ENCODE assay signal across 8 cellular contexts in the genomic region with DNA sequence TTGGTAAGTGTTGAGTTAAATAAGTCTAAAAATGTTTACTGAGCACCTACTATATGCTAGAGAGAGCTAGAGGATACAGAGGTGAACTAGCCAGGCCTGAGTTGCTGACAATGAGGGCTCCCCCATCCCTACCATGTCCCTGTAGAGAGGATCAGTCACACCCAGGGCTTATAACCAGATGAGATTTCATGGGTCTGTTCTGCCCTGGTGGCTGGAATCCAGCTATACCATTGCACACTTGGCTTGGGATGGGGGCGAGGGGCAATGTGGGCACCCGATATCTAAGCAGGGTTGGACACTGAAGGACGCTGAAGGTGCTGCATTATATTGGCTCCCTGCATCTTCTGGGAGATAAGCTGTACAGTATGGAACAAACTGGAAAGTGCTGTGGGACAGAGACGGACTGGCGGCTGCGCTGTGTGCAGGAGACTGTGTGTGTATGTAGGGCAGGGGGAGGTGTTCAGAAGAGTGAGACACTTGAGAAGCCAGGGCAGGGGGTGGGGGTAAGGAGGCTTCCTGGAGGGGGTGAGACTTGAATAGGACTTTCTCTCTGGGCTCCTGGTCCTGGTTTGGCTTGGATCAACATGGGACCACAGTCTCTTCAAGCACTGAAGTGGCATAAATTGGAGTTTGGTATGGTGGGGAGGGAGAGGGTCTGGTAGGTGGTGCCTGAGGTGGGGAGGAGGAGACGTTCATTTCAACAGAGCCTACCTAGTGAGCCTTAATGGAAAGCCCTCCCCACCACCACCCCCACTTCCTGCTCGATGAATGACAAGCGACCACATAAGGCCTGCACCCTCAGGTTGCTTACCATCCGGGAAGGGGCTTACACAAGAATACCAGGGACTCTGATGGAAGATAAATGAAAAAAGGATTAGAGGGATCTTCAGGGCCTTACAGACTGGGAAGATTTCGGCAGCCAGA. TPM values are rescaled to one million over a fixed set of nuclear protein-coding genes. Genes with fewer than 3 reads are reported as not detected.
DNase-seq lines count a peak whose midpoint lies in the region; ATAC-seq and TF ChIP-seq lines count a peak whose summit lies in the region.

No MANE protein-coding gene starts in this region.

- no peak for TF ChIP-seq EP300 in suprapubic skin (IDR thresholded peaks at IDR 0.05)

- H3K9me3 Mint-ChIP-seq in activated CD8-positive, alpha-beta T cell treated with anti-CD3 and anti-CD28 coated beads, Interleukin-2, amount 10 ng/mL, durations not matched to agents 7 days and 5 days (ENCODE audit: insufficient read depth) = no peaks in the 10 kb centered on the region

- H3K27me3 ChIP-seq in suprapubic skin (no peaks in the 10 kb centered on the region), MG63 (no peaks in the 10 kb centered on the region)

- TF ChIP-seq CTCF in fibroblast of the aortic adventitia (IDR thresholded peaks at IDR 0.05; ENCODE audit: insufficient read depth, low read length) (peak; percentile 9), suprapubic skin (IDR thresholded peaks at IDR 0.05) (no peak)

- 62% methylated on average over 11 of the region's 11 CpGs for WGBS in suprapubic skin

- H3K36me3 ChIP-seq in suprapubic skin (no peaks in the 10 kb centered on the region), MG63 (no peaks in the 10 kb centered on the region; the same call in 1 of the 2 replicates)

- no peak overlapping the region for H3K4me3 ChIP-seq in fibroblast of the aortic adventitia (ENCODE audit: low read depth, low read length)
- peak overlapping the region; percentile 60 for H3K4me3 ChIP-seq in suprapubic skin
- H3K4me3 ChIP-seq in MG63 = no peak overlapping the region

- CTCF ChIA-PET in activated CD8-positive, alpha-beta T cell treated with anti-CD3 and anti-CD28 coated beads, Interleukin-2, amount 10 ng/mL, durations not matched to agents 7 days and 5 days (lab: Charles Lee) = interaction anchor here (2.3 kb wide), 1 partner anchor 50 kb away, joined by 15 read pairs; no protein-coding TSS in a partner anchor

- H3K27me3 Mint-ChIP-seq in activated CD8-positive, alpha-beta T cell treated with anti-CD3 and anti-CD28 coated beads, Interleukin-2, amount 10 ng/mL, durations not matched to agents 7 days and 5 days (ENCODE audit: low read depth) = no peaks in the 10 kb centered on the region

- no peak for ATAC-seq in activated CD8-positive, alpha-beta T cell treated with anti-CD3 and anti-CD28 coated beads, Interleukin-2, amount 10 ng/mL, durations not matched to agents 7 days and 5 days
- no peak for ATAC-seq in GM21825 (IDR thresholded peaks at IDR 0.05; ENCODE audit: unreplicated experiment)

- H3K4me1 ChIP-seq in suprapubic skin = peaks cover 90% of the 10 kb centered on the region

- H3K4me1 Mint-ChIP-seq in activated CD8-positive, alpha-beta T cell treated with anti-CD3 and anti-CD28 coated beads, Interleukin-2, amount 10 ng/mL, durations not matched to agents 7 days and 5 days (ENCODE audit: low read depth) = peaks cover 77% of the 10 kb centered on the region

- peak overlapping the region; percentile 87 for H3K4me3 Mint-ChIP-seq in activated CD8-positive, alpha-beta T cell treated with anti-CD3 and anti-CD28 coated beads, Interleukin-2, amount 10 ng/mL, durations not matched to agents 7 days and 5 days

- H3K36me3 Mint-ChIP-seq in activated CD8-positive, alpha-beta T cell treated with anti-CD3 and anti-CD28 coated beads, Interleukin-2, amount 10 ng/mL, durations not matched to agents 7 days and 5 days (ENCODE audit: low read depth) = peaks cover 30% of the 10 kb centered on the region

- TF ChIP-seq POLR2A in suprapubic skin (IDR thresholded peaks at IDR 0.05) = no peak

- no peaks in the 10 kb centered on the region for H3K9me3 ChIP-seq in suprapubic skin
- H3K9me3 ChIP-seq in MG63 = no peaks in the 10 kb centered on the region

- H3K27ac Mint-ChIP-seq in activated CD8-positive, alpha-beta T cell treated with anti-CD3 and anti-CD28 coated beads, Interleukin-2, amount 10 ng/mL, durations not matched to agents 7 days and 5 days = peak overlapping the region; percentile 84

- peak; percentile 50 for DNase-seq in activated T-cell treated with anti-CD3 and anti-CD28 coated beads for 4 hours
- DNase-seq in activated T-cell treated with anti-CD3 and anti-CD28 coated beads, Interleukin-2, amount 50 U/mL, for 1 hour = no peak
- DNase-seq in activated CD8-positive, alpha-beta T cell treated with anti-CD3 and anti-CD28 coated beads, Interleukin-2, amount 10 ng/mL, durations not matched to agents 7 days and 5 days = peak; percentile 51
- no peak for DNase-seq in fibroblast of the aortic adventitia (ENCODE audit: low read depth)
- no peak for DNase-seq in suprapubic skin (ENCODE audit: low spot score in 2 of 2)
- DNase-seq in MG63 = no peak
- DNase-seq in midbrain (lab: John Stamatoyannopoulos, UW) = no peak

- H3K27ac ChIP-seq in suprapubic skin = no peak overlapping the region

- POLR2A ChIA-PET in activated CD8-positive, alpha-beta T cell treated with anti-CD3 and anti-CD28 coated beads, Interleukin-2, amount 10 ng/mL, durations not matched to agents 7 days and 5 days (lab: Charles Lee) = interaction anchor here (1.1 to 2.5 kb wide), 3 partner anchors 10 to 45 kb away, joined by 3 to 15 read pairs (median 10); no protein-coding TSS in a partner anchor

RNA-seq across cellular contexts. Expression of gene CD82, which starts 1.8 kb away (rescaled TPM):
- 10 to 100 TPM; 68.2 to 72.9 TPM for total RNA-seq in activated CD8-positive, alpha-beta T cell treated with anti-CD3 and anti-CD28 coated beads, Interleukin-2, amount 10 ng/mL, durations not matched to agents 7 days and 5 days
- total RNA-seq in fibroblast of the aortic adventitia (ENCODE audit: low replicate concordance) = 2.6 and 4.5 TPM in 2 replicates
- total RNA-seq in suprapubic skin = 100 to 1,000 TPM in 3 of 4 donors, 10 to 100 TPM in 1; 77.6 to 155 (median 118) TPM
- total RNA-seq in MG63 (2014; rRNA removed; shearing (Covaris generic); ENCODE audit: low replicate concordance) = 34.5 and 61.3 TPM in 2 replicates

Comparison
In these comparisons a context has a peak if more than half of its experiments do, and no peak if none do; other contexts are left out.
1. DNase-seq: peak in activated T-cell treated with anti-CD3 and anti-CD28 coated beads for 4 hours (single experiment) and activated CD8-positive, alpha-beta T cell treated with anti-CD3 and anti-CD28 coated beads, Interleukin-2, amount 10 ng/mL, durations not matched to agents 7 days and 5 days (single experiment); none in activated T-cell treated with anti-CD3 and anti-CD28 coated beads, Interleukin-2, amount 50 U/mL, for 1 hour (single experiment), fibroblast of the aortic adventitia (single experiment), suprapubic skin (0 of 2), MG63 (single experiment) and midbrain (single experiment).